ENCODE assay signal across 1 cellular context in the genomic region with DNA sequence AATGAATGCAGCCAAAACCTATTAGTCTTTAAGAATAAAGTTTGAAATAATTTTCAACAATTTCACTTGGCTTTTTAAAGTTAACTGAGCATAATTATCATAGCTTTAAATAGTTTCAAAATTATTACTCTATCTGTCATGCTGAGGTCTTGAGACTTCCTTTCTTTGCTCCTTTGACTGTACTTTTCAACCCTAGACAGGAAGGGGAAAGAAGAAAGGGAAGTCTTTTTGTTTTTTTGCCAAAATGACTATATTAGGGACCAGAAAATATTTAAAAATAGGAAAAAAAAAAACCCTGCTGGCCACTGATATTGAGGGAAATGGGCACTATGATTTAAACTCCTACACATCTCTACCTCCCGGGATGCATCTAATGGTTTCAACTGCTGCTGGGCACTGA.
A peak's percentile ranks its signal among the peaks of the same experiment; 100 is the strongest.
TF ChIP-seq lines count a peak whose summit lies in the region.

No MANE protein-coding gene starts in this region.

TF ChIP-seq in HEK293, 187 proteins besides CTCF, POLR2A, EP300 and RAD21 (continued from another document):
- TF ChIP-seq, protein P1, sequence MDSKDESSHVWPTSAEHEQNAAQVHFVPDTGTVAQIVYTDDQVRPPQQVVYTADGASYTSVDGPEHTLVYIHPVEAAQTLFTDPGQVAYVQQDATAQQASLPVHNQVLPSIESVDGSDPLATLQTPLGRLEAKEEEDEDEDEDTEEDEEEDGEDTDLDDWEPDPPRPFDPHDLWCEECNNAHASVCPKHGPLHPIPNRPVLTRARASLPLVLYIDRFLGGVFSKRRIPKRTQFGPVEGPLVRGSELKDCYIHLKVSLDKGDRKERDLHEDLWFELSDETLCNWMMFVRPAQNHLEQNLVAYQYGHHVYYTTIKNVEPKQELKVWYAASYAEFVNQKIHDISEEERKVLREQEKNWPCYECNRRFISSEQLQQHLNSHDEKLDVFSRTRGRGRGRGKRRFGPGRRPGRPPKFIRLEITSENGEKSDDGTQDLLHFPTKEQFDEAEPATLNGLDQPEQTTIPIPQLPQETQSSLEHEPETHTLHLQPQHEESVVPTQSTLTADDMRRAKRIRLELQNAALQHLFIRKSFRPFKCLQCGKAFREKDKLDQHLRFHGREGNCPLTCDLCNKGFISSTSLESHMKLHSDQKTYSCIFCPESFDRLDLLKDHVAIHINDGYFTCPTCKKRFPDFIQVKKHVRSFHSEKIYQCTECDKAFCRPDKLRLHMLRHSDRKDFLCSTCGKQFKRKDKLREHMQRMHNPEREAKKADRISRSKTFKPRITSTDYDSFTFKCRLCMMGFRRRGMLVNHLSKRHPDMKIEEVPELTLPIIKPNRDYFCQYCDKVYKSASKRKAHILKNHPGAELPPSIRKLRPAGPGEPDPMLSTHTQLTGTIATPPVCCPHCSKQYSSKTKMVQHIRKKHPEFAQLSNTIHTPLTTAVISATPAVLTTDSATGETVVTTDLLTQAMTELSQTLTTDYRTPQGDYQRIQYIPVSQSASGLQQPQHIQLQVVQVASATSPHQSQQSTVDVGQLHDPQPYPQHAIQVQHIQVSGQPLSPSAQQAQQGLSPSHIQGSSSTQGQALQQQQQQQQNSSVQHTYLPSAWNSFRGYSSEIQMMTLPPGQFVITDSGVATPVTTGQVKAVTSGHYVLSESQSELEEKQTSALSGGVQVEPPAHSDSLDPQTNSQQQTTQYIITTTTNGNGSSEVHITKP (tag by site-specific recombination; IDR thresholded peaks at IDR 0.05), result peak; percentile 54
- no peak for TF ChIP-seq ZNF416 (tag by site-specific recombination; IDR thresholded peaks at IDR 0.05)
- TF ChIP-seq, protein P2, sequence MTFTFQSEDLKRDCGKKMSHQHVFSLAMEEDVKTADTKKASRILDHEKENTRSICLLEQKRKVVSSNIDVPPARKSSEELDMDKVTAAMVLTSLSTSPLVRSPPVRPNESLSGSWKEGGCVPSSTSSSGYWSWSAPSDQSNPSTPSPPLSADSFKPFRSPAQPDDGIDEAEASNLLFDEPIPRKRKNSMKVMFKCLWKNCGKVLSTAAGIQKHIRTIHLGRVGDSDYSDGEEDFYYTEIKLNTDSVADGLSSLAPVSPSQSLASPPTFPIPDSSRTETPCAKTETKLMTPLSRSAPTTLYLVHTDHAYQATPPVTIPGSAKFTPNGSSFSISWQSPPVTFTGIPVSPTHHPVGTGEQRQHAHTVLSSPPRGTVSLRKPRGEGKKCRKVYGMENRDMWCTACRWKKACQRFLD (tag by site-specific recombination; IDR thresholded peaks at IDR 0.05), result no peak
